Comparison of ENCODE assay signal across 8 cellular contexts in the genomic region with DNA sequence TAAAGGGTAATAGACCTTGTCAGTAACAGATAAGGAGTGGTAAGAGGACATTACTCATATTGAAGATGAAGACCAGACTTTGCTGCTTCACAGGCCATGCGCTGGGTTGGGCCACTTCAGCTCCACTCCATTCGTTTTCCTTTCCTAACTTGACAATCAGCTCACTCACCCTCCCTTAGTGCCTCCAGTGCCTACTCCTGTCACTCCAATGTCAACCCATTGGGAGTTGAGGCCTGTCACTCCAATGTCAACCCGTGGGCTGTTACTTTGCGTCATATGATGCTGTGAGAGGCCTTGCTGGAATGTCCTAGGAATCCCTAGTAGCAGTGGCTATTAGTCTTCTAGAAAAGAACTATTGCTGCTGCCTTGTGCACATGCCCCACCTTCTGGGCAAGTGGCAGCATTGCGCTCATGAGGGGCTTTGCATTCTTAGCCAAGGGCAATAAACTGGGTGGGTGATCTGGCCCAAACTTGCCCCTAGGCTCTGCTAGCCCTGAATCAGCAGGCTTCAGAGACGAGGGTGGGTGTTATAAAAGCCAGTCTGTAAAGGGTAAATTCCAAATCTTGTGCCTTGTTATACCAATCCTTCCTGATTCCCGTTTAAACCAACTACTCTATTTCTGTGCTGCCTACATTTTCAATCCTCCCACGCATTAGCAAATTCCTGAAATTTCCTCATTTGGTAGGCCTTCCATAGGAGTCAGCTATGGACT. TPM values are rescaled to one million over a fixed set of nuclear protein-coding genes. Genes with fewer than 3 reads are reported as not detected.
DNase-seq lines count a peak whose midpoint lies in the region; ATAC-seq and TF ChIP-seq lines count a peak whose summit lies in the region.

No MANE protein-coding gene starts in this region.

- no peak overlapping the region for H3K27ac Mint-ChIP-seq in activated CD4-positive, alpha-beta T cell treated with anti-CD3 and anti-CD28 coated beads for 36 hours

- DNase-seq in AG09309 (ENCODE audit: low read depth) (no peak), H4 (ENCODE audit: low spot score) (peak; percentile 46), NCI-H2227 treated with DMSO at 0.1 percent for 48 hours (lab: John Stamatoyannopoulos, UW) (peak; percentile 39), choroid plexus epithelial cell (ENCODE audit: low read depth) (peak; percentile 88), left lung (peak in 1 of 2 donors; percentile 70)
- peak; percentile 75 for DNase-seq in activated CD4-positive, alpha-beta T cell treated with anti-CD3 and anti-CD28 coated beads for 36 hours
- peak; percentile 25 to 45 (median 44) for DNase-seq in stimulated activated CD4-positive, alpha-beta T cell treated with anti-CD3 and anti-CD28 coated beads, TNF-alpha, amount 100 ng/mL, for 24 hours (ENCODE audit: low read depth in 3 of 3)

- H3K27ac ChIP-seq in left lung, result peak overlapping the region in 1 of 2 donors; percentile 71

- no peak overlapping the region for H3K4me3 Mint-ChIP-seq in activated CD4-positive, alpha-beta T cell treated with anti-CD3 and anti-CD28 coated beads for 36 hours

- H3K27me3 Mint-ChIP-seq in activated CD4-positive, alpha-beta T cell treated with anti-CD3 and anti-CD28 coated beads for 36 hours, result no peaks in the 10 kb centered on the region

- peaks cover 0 to 58% of the 10 kb centered on the region in 2 donors for H3K36me3 ChIP-seq in left lung

- POLR2A ChIA-PET in activated CD4-positive, alpha-beta T cell treated with anti-CD3 and anti-CD28 coated beads for 36 hours (lab: Charles Lee), result no interaction called here

- peak; percentile 67 for ATAC-seq in activated CD4-positive, alpha-beta T cell treated with anti-CD3 and anti-CD28 coated beads for 36 hours
- ATAC-seq in left lung (peak; percentile 83), HG03280 (IDR thresholded peaks at IDR 0.05; ENCODE audit: unreplicated experiment) (no peak)

- TF ChIP-seq CTCF in AG09309 (IDR thresholded peaks at IDR 0.05; ENCODE audit: control insufficient read depth, insufficient read depth, low read depth, low read length, missing control alignments) (peak; percentile 91), choroid plexus epithelial cell (conservative IDR thresholded peaks at IDR 0.05; ENCODE audit: low read depth, low read length) (peak; percentile 94), left lung (IDR thresholded peaks at IDR 0.05) (peak; percentile 70 to 75)

- H3K36me3 Mint-ChIP-seq in activated CD4-positive, alpha-beta T cell treated with anti-CD3 and anti-CD28 coated beads for 36 hours (ENCODE audit: low read depth), result peaks cover 15% of the 10 kb centered on the region

- H3K9me3 Mint-ChIP-seq in activated CD4-positive, alpha-beta T cell treated with anti-CD3 and anti-CD28 coated beads for 36 hours (ENCODE audit: low read depth), result no peaks in the 10 kb centered on the region

- no peaks in the 10 kb centered on the region for H3K27me3 ChIP-seq in left lung

- H3K9me3 ChIP-seq in left lung, result no peaks in the 10 kb centered on the region

- intact Hi-C loops in activated CD4-positive, alpha-beta T cell treated with anti-CD3 and anti-CD28 coated beads for 36 hours (cut with DNase I, micrococcal nuclease), result loop anchor here (1.0 kb wide), 1 partner anchor 81 kb away; no protein-coding TSS in a partner anchor
- intact Hi-C loops in left lung (cut with DNase I), result no loop called here

- H3K4me1 Mint-ChIP-seq in activated CD4-positive, alpha-beta T cell treated with anti-CD3 and anti-CD28 coated beads for 36 hours, result no peaks in the 10 kb centered on the region

- CTCF ChIA-PET in activated CD4-positive, alpha-beta T cell treated with anti-CD3 and anti-CD28 coated beads for 36 hours (lab: Charles Lee), result interaction anchor here (0.5 to 7.1 kb wide), 20 partner anchors 12 to 326 kb away, joined by 3 to 69 read pairs (median 3); a partner anchor contains a TSS

- H3K4me1 ChIP-seq in left lung, result peaks cover 0 to 10% of the 10 kb centered on the region in 2 donors

- H3K4me3 ChIP-seq in AG09309 (ENCODE audit: control insufficient read depth, low read depth, low read length), result no peak overlapping the region
- no peak overlapping the region for H3K4me3 ChIP-seq in choroid plexus epithelial cell (ENCODE audit: low read depth, low read length)
- no peak overlapping the region for H3K4me3 ChIP-seq in left lung

RNA-seq across cellular contexts. Expression of a gene that starts 36.1 kb away (rescaled TPM):
- 22.2 and 28.4 TPM in 2 replicates for total RNA-seq in H4 (2014; rRNA removed; shearing (Covaris generic))
- total RNA-seq in activated CD4-positive, alpha-beta T cell treated with anti-CD3 and anti-CD28 coated beads for 36 hours, result 100 to 1,000 TPM in 1 of 2 experiments, 10 to 100 TPM in 1; 79.4 to 129 TPM
- total RNA-seq in left lung, result 10 to 100 TPM; 91.0 to 96.0 TPM

RNA-seq across cellular contexts. Expression of a gene that starts 51.7 kb away (rescaled TPM):
- 765 and 888 TPM in 2 replicates for total RNA-seq in H4 (2014; rRNA removed; shearing (Covaris generic))
- 100 to 1,000 TPM; 756 to 818 TPM for total RNA-seq in activated CD4-positive, alpha-beta T cell treated with anti-CD3 and anti-CD28 coated beads for 36 hours
- 100 to 1,000 TPM; 433 to 487 TPM for total RNA-seq in left lung

Comparison
In these comparisons a context has a peak if more than half of its experiments do, and no peak if none do; other contexts are left out.
1. intact Hi-C loops: an anchor here in activated CD4-positive, alpha-beta T cell treated with anti-CD3 and anti-CD28 coated beads for 36 hours (1.0 kb wide); none called in left lung.